ENCODE assay signal across 28 cellular contexts in the genomic region with DNA sequence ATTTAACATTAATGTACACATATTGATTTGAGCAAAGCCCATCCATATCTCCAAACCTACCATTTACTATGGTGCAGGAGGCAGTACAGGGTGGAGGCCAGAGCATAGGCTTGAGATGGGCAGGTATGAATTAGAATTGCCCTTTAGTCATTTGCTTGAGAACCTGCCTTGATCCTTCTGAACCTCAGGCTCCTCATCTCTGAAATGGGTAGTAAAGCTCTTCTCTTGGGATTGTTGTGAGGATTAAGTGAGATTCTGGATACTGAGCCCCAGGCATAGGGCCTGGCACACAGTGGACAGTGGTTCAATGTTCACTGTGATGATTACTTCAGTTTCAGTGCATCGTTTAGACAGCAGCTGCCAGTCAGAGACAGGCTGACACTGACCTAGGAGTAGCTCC.
"Had no signal": no experiment of that assay in that cellular context is flagged by ENCODE, and none has a peak within 500 bp of the region (broad histone marks: within the 10 kb centered on the region; RNA-seq: fewer than 3 reads in every experiment).

No MANE protein-coding gene starts in this region.

- H3K27ac ChIP-seq: dorsolateral prefrontal cortex, epithelial cell of prostate, gastrocnemius medialis, hepatocyte, left ventricle myocardium inferior, neural progenitor cell, parathyroid adenoma, suprapubic skin had no signal

- H3K36me3 ChIP-seq: gastrocnemius medialis, heart left ventricle, left ventricle myocardium inferior, neural progenitor cell, suprapubic skin, transverse colon had no signal

- H3K36me3 Mint-ChIP-seq: neural progenitor cell; stimulated activated memory B cell treated with anti-CD40 and anti-IgM and Interleukin-4, amounts not matched to agents 10 μg/mL and 1 μg/mL and 100 μg/mL, for 72 hours had no signal

- H3K4me3 ChIP-seq: dorsolateral prefrontal cortex, gastrocnemius medialis, heart left ventricle, hepatocyte, left ventricle myocardium inferior, neural progenitor cell, suprapubic skin, transverse colon had no signal

- FAIRE-seq: colon, islet of Langerhans had no signal

- H3K4me1 ChIP-seq: parathyroid adenoma had no signal

- H3K27me3 ChIP-seq: dorsolateral prefrontal cortex, gastrocnemius medialis, hepatocyte, suprapubic skin, transverse colon had no signal

- H3K9me3 Mint-ChIP-seq: stimulated activated memory B cell treated with anti-CD40 and anti-IgM and Interleukin-4, amounts not matched to agents 10 μg/mL and 1 μg/mL and 100 μg/mL, for 72 hours had no signal

- H3K4me2 ChIP-seq: hepatocyte, neural progenitor cell had no signal

- H3K27ac Mint-ChIP-seq: endodermal cell; nephron; neural progenitor cell; progenitor cell of endocrine pancreas; stimulated activated memory B cell treated with anti-CD40 and anti-IgM and Interleukin-4, amounts not matched to agents 10 μg/mL and 1 μg/mL and 100 μg/mL, for 72 hours had no signal

- H3K4me3 Mint-ChIP-seq: endodermal cell; naive thymus-derived CD4-positive, alpha-beta T cell; nephron; neural progenitor cell; stimulated activated memory B cell treated with anti-CD40 and anti-IgM and Interleukin-4, amounts not matched to agents 10 μg/mL and 1 μg/mL and 100 μg/mL, for 72 hours had no signal

- DNase-seq: central memory CD4-positive, alpha-beta T cell; dorsolateral prefrontal cortex; effector CD4-positive, alpha-beta T cell; foreskin fibroblast; gastrocnemius medialis; heart left ventricle; left colon; left ventricle myocardium inferior; mesendoderm; midbrain; naive thymus-derived CD4-positive, alpha-beta T cell; stimulated activated CD4-positive, alpha-beta T cell treated with anti-CD3 and anti-CD28 coated beads, Interleukin-2, amount 100 ng/mL, for 24 hours; stimulated activated CD4-positive, alpha-beta T cell treated with anti-CD3 and anti-CD28 coated beads, Interleukin-4, amount 100 ng/mL, for 24 hours; stimulated activated naive CD8-positive, alpha-beta T cell treated with anti-CD3 and anti-CD28 coated beads, Interleukin-15, Interleukin-2, amounts not matched to agents 100 U/mL and 50 U/mL, for 24 hours; transverse colon had no signal

- H3K9me3 ChIP-seq: gastrocnemius medialis, heart left ventricle, left ventricle myocardium inferior, suprapubic skin, transverse colon had no signal

- ATAC-seq: esophagus mucosa; gastrocnemius medialis; heart left ventricle; left colon; naive thymus-derived CD4-positive, alpha-beta T cell; sciatic nerve; stimulated activated memory B cell treated with anti-CD40 and anti-IgM and Interleukin-4, amounts not matched to agents 10 μg/mL and 1 μg/mL and 100 μg/mL, for 72 hours; stimulated activated naive CD8-positive, alpha-beta T cell treated with anti-CD3 and anti-CD28 coated beads, Interleukin-15, Interleukin-2, amounts not matched to agents 100 U/mL and 50 U/mL, for 24 hours had no signal

- H3K79me2 ChIP-seq: parathyroid adenoma had no signal

- H3K27me3 Mint-ChIP-seq: stimulated activated memory B cell treated with anti-CD40 and anti-IgM and Interleukin-4, amounts not matched to agents 10 μg/mL and 1 μg/mL and 100 μg/mL, for 72 hours had no signal

- H2AFZ ChIP-seq: hepatocyte, neural progenitor cell, parathyroid adenoma had no signal

- H3K9ac ChIP-seq: neural progenitor cell, parathyroid adenoma had no signal
